15 cellular contexts compared by ENCODE assay signal in the genomic region with DNA sequence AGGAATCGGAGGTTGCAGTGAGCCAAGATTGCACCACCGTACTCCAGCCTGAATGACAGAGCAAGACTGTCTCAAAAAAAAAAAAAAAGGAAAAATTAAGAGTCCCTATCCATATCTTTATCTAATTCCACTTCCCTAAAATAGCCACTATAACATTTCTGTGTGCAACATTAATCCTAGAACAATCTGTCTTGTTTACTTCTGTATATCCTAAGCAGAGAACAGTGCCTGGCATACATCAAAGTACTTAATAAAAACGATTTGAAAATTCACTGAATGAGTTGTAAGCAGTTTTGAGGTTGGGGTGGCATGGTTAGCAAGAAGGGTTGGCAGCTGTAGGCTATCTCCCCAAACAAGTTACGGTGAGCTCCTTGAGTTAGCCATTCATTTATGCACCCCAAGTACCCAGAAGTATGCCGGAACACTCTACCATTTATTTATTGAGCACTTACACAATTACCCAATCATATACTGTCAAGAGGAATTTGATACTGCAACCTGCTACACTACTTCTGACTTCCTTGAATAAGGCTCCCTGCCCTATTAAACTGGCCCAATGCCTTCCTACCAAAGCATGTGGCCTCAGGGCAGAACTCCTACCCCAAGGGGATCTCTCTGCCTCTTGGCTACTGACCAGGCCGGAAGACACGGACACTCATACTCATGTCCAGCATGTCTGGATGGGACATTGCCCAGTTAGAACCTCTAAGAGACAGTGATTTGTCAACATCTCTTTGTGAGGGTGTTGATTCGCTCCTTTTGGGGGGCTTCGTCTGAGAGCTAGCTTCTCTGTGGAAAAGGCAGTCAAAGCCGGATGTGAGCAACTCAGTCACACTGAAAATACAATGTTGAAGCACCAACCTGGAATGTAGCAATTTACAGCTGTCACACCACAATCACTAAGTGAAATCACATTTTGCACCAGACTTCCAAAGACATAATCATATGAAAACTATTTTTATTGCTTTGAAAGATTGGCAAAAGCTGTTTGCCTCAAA. TPM values are rescaled to one million over a fixed set of nuclear protein-coding genes. Genes with fewer than 3 reads are reported as not detected.
A peak's percentile ranks its signal among the peaks of the same experiment; 100 is the strongest.
DNase-seq lines count a peak whose midpoint lies in the region; TF ChIP-seq lines count a peak whose summit lies in the region.
"Had no signal": no experiment of that assay in that cellular context is flagged by ENCODE, and none has a peak within 500 bp of the region (broad histone marks: within the 10 kb centered on the region; RNA-seq: fewer than 3 reads in every experiment).

No MANE protein-coding gene starts in this region.

- H2AFZ ChIP-seq in neuronal stem cell (ENCODE audit: low read length) = no peak overlapping the region

- H3K79me1 ChIP-seq in neuronal stem cell (ENCODE audit: low read depth, low read length) = no peaks in the 10 kb centered on the region

- H3K4me3 ChIP-seq in adipocyte (ENCODE audit: low read length) (peak overlapping the region; percentile 52), neuronal stem cell (ENCODE audit: low read length in 2 of 2) (no peak overlapping the region), stomach (no peak overlapping the region)
- H3K4me3 ChIP-seq: A549, transverse colon had no signal

- H3K14ac ChIP-seq in neuronal stem cell (ENCODE audit: low read length) = no peak overlapping the region

- peaks cover 40% of the 10 kb centered on the region for H3K4me1 Mint-ChIP-seq in HFFc6 (ENCODE audit: low read depth)

- no peak overlapping the region for H2BK5ac ChIP-seq in neuronal stem cell (ENCODE audit: low read length)

- H3K9ac ChIP-seq in adipocyte (ENCODE audit: low read length) (peak overlapping the region; percentile 32), neuronal stem cell (ENCODE audit: low read depth, low read length, poor library complexity) (no peak overlapping the region)

- no peak overlapping the region for H3K4ac ChIP-seq in neuronal stem cell (ENCODE audit: low read length)

- no peak overlapping the region for H4K91ac ChIP-seq in neuronal stem cell (ENCODE audit: low read depth, low read length, poor library complexity)

- H4K8ac ChIP-seq in neuronal stem cell (ENCODE audit: low read depth, low read length) = no peak overlapping the region

- H3K4me2 ChIP-seq in neuronal stem cell (ENCODE audit: insufficient read depth, low read length, poor library complexity, severe bottlenecking) = no peak overlapping the region
- H3K4me2 ChIP-seq: A549 had no signal

- no peaks in the 10 kb centered on the region for H3K36me3 ChIP-seq in adipocyte (ENCODE audit: control insufficient read depth, insufficient read depth, low read length, severe bottlenecking)
- no peaks in the 10 kb centered on the region for H3K36me3 ChIP-seq in neuronal stem cell (replicated peaks in 1 of 2; ENCODE audit: control insufficient read depth in 2 of 2, insufficient read depth in 2 of 2, low read length in 2 of 2)
- H3K36me3 ChIP-seq in stomach = no peaks in the 10 kb centered on the region
- H3K36me3 ChIP-seq: transverse colon had no signal

- H3K27me3 Mint-ChIP-seq in HFFc6 (ENCODE audit: insufficient read depth) = no peaks in the 10 kb centered on the region; the same call in 1 of the 2 replicates

- H3K27ac ChIP-seq in neuronal stem cell (replicated peaks; ENCODE audit: low read length) = no peak overlapping the region
- H3K27ac ChIP-seq in stomach = no peak overlapping the region
- H3K27ac ChIP-seq: A549, transverse colon had no signal

- H3K27ac Mint-ChIP-seq in HFFc6 = peak overlapping the region; percentile 99

- H3K36me3 Mint-ChIP-seq in HFFc6 (ENCODE audit: low read depth) = no peaks in the 10 kb centered on the region

- peaks cover 14% of the 10 kb centered on the region for H3K4me1 ChIP-seq in adipocyte (ENCODE audit: control insufficient read depth, insufficient read depth, low read length)
- no peaks in the 10 kb centered on the region for H3K4me1 ChIP-seq in neuronal stem cell (ENCODE audit: control insufficient read depth in 2 of 2, insufficient read depth in 1 of 2, low read depth in 1 of 2, low read length in 2 of 2)
- H3K4me1 ChIP-seq in stomach = no peaks in the 10 kb centered on the region
- H3K4me1 ChIP-seq: A549, transverse colon had no signal

- no peak overlapping the region for H3K18ac ChIP-seq in neuronal stem cell (ENCODE audit: low read length)

- peak; percentile 89 for DNase-seq in A172 (ENCODE audit: low spot score)
- DNase-seq in HFFc6 = peak; percentile 90
- peak; percentile 58 for DNase-seq in adipocyte (ENCODE audit: low read depth)
- peak; percentile 56 for DNase-seq in islet precursor cell
- no peak for DNase-seq in neuronal stem cell (ENCODE audit: low spot score)
- DNase-seq in stimulated activated CD4-positive, alpha-beta T cell treated with anti-CD3 and anti-CD28 coated beads, Interleukin-4, amount 100 ng/mL, for 1 hour = no peak
- no peak for DNase-seq in stomach
- no peak for DNase-seq in DMS 273 treated with DMSO at 0.1 percent for 48 hours (lab: John Stamatoyannopoulos, UW)
- DNase-seq: NCI-H1436 treated with DMSO at 0.1 percent for 48 hours; NCI-H69; nucleus accumbens; SIG-M5; stimulated activated CD4-positive, alpha-beta T cell treated with anti-CD3 and anti-CD28 coated beads, Interleukin-12 subunit alpha, Interleukin-12 subunit beta, amount 100 ng/mL, for 4 hours; transverse colon had no signal

- H3K9me3 ChIP-seq in adipocyte (ENCODE audit: control insufficient read depth, low read length) (no peaks in the 10 kb centered on the region), neuronal stem cell (replicated peaks in 1 of 2; ENCODE audit: control insufficient read depth in 2 of 2, insufficient read depth in 1 of 2, low read depth in 1 of 2, low read length in 2 of 2) (no peaks in the 10 kb centered on the region), stomach (no peaks in the 10 kb centered on the region)
- H3K9me3 ChIP-seq: A549, transverse colon had no signal

- intact Hi-C loops in stomach (cut with DNase I; ENCODE audit: low total_unique reads) = no loop called here

- H2AK5ac ChIP-seq in neuronal stem cell (ENCODE audit: low read depth, low read length) = no peak overlapping the region

- no peak for TF ChIP-seq POLR2A in stomach (IDR thresholded peaks at IDR 0.05)

- H3K23ac ChIP-seq in neuronal stem cell (ENCODE audit: low read depth, low read length, poor library complexity) = no peak overlapping the region

- H2BK15ac ChIP-seq in neuronal stem cell (ENCODE audit: low read length) = no peak overlapping the region

- no peak overlapping the region for H2BK120ac ChIP-seq in neuronal stem cell (ENCODE audit: low read depth, low read length)

- TF ChIP-seq CTCF in HFFc6 (IDR thresholded peaks at IDR 0.05) (no peak), stomach (IDR thresholded peaks at IDR 0.05) (no peak)

- H2BK12ac ChIP-seq in neuronal stem cell (ENCODE audit: low read length) = no peak overlapping the region

- no peaks in the 10 kb centered on the region for H3K9me3 Mint-ChIP-seq in HFFc6

- WGBS in neuronal stem cell (ENCODE audit: extremely low coverage in 2 of 2, insufficient read length in 2 of 2, insufficient replicate concordance in 1 of 2), 2 donors = no CpG with 5 or more reads among the region's 10 CpGs
- WGBS in stomach, 5 donors = 80 to 91% (median 89%) methylated on average over 10 of the region's 10 CpGs

- no peaks in the 10 kb centered on the region for H3K27me3 ChIP-seq in adipocyte (replicated peaks; ENCODE audit: control insufficient read depth, insufficient read depth, low read length)
- H3K27me3 ChIP-seq in neuronal stem cell (ENCODE audit: control insufficient read depth in 3 of 3, insufficient read depth in 3 of 3, low read depth in 1 of 3, low read length in 3 of 3) = no peaks in the 10 kb centered on the region
- H3K27me3 ChIP-seq in stomach = no peaks in the 10 kb centered on the region
- H3K27me3 ChIP-seq: transverse colon had no signal

- no peak for TF ChIP-seq EP300 in stomach (IDR thresholded peaks at IDR 0.05)

- peak overlapping the region; percentile 84 for H3K4me3 Mint-ChIP-seq in HFFc6

RNA-seq across cellular contexts. Expression of gene TMEM41B, which starts 16.3 kb away (rescaled TPM):
- 44.9 and 69.4 TPM in 2 replicates for total RNA-seq in A172 (2014; rRNA removed; shearing (Covaris generic))
- 10 to 100 TPM; 30.5 to 35.3 (median 32.6) TPM for total RNA-seq in HFFc6 (2021; fragmentation: NEBNext Ultra II Directional; extraction: Animal tissue kit (Norgen Biotek cat#: 25700))
- polyA plus RNA-seq in neuronal stem cell (2013, experiment 1 of 2) = 36.8 TPM
- polyA plus RNA-seq in neuronal stem cell (2013, experiment 2 of 2) = 38.9 TPM
- 10 to 100 TPM in 3 of 5 donors, 1 to 10 TPM in 2; 4.5 to 80.4 (median 42.0) TPM for total RNA-seq in stomach
- 10 to 100 TPM in 2 of 3 donors, 1 to 10 TPM in 1; 4.1 to 12.9 (median 10.9) TPM for polyA plus RNA-seq in stomach

RNA-seq across cellular contexts. Expression of gene IPO7, which starts 53.8 kb away (rescaled TPM):
- total RNA-seq in A172 (2014; rRNA removed; shearing (Covaris generic)) = 95.3 and 115 TPM in 2 replicates
- 100 to 1,000 TPM; 134 to 172 (median 154) TPM for total RNA-seq in HFFc6 (2021; fragmentation: NEBNext Ultra II Directional; extraction: Animal tissue kit (Norgen Biotek cat#: 25700))
- polyA plus RNA-seq in neuronal stem cell (2013, experiment 1 of 2) = 90.9 TPM
- 92.6 TPM for polyA plus RNA-seq in neuronal stem cell (2013, experiment 2 of 2)
- 100 to 1,000 TPM in 4 of 5 donors, 10 to 100 TPM in 1; 62.4 to 283 (median 129) TPM for total RNA-seq in stomach
- polyA plus RNA-seq in stomach = 10 to 100 TPM; 23.0 to 32.6 (median 26.1) TPM

Comparison
In these comparisons a context has a peak if more than half of its experiments do, and no peak if none do; other contexts are left out.
1. DNase-seq: peak in A172 (single experiment), HFFc6 (single experiment), adipocyte (single experiment) and islet precursor cell (single experiment); none in neuronal stem cell (single experiment), stimulated activated CD4-positive, alpha-beta T cell treated with anti-CD3 and anti-CD28 coated beads, Interleukin-4, amount 100 ng/mL, for 1 hour (single experiment), stomach (single experiment) and DMS 273 treated with DMSO at 0.1 percent for 48 hours (single experiment).